Comparison of ENCODE assay signal across 8 cellular contexts in genomic region chr16:14501331-14502255, GRCh38.
DNase-seq lines count a peak whose midpoint lies in the region; ATAC-seq and TF ChIP-seq lines count a peak whose summit lies in the region.

No MANE protein-coding gene starts in this region.

- ATAC-seq in HG02885 (IDR thresholded peaks at IDR 0.05; ENCODE audit: poor library complexity, unreplicated experiment) (no peak), HG02981 (IDR thresholded peaks at IDR 0.05; ENCODE audit: unreplicated experiment) (no peak)

- intact Hi-C loops in adrenal gland (cut with DNase I) (no loop called here), posterior cingulate gyrus (cut with DNase I) (no loop called here)

- H3K9me3 ChIP-seq in adrenal gland (replicated peaks in 1 of 3) (no peaks in the 10 kb centered on the region), cardiac muscle cell (ENCODE audit: low read depth) (no peaks in the 10 kb centered on the region)

- DNase-seq in EL (peak; percentile 92), NCI-H1436 treated with DMSO at 0.1 percent for 48 hours (lab: John Stamatoyannopoulos, UW) (peak; percentile 47), adrenal gland (peak; percentile 89 to 96 (median 95)), cardiac muscle cell (ENCODE audit: low read depth in 1 of 2, low spot score in 1 of 2) (peak; percentile 64 to 98), posterior cingulate gyrus (peak; percentile 76 to 97 (median 80)), GM10266 (ENCODE audit: extremely low spot score) (no peak)

- TF ChIP-seq CTCF in adrenal gland (IDR thresholded peaks at IDR 0.05) (no peak), cardiac muscle cell (IDR thresholded peaks at IDR 0.05; ENCODE audit: low read depth, low read length) (no peak), GM10266 (IDR thresholded peaks at IDR 0.05; ENCODE audit: control insufficient read depth, insufficient read depth, low read depth, missing control alignments) (no peak)

- WGBS in adrenal gland, 4 donors = 22 to 36% (median 27%) methylated on average over 9 of the region's 9 CpGs

- H3K36me3 ChIP-seq in adrenal gland (replicated peaks in 1 of 2) (no peaks in the 10 kb centered on the region), cardiac muscle cell (no peaks in the 10 kb centered on the region)

- H3K27ac ChIP-seq in adrenal gland (peak overlapping the region; percentile 67 to 95 (median 87)), cardiac muscle cell (peak overlapping the region; percentile 10)

- H3K4me3 ChIP-seq in adrenal gland (no peak overlapping the region), cardiac muscle cell (no peak overlapping the region)

- peaks cover 41 to 66% of the 10 kb centered on the region in 2 donors for H3K4me1 ChIP-seq in adrenal gland (replicated peaks in 1 of 2)
- H3K4me1 ChIP-seq in cardiac muscle cell (ENCODE audit: low read depth) = peaks cover 19% of the 10 kb centered on the region

- H3K27me3 ChIP-seq in adrenal gland (no peaks in the 10 kb centered on the region), cardiac muscle cell (no peaks in the 10 kb centered on the region)

- TF ChIP-seq POLR2A in adrenal gland (IDR thresholded peaks at IDR 0.05) = peak in 1 of 2 donors; percentile 73
